8 cellular contexts compared by ENCODE assay signal in genomic region chr11:58286249-58286648, GRCh38. TPM values are rescaled to one million over a fixed set of nuclear protein-coding genes. Genes with fewer than 3 reads are reported as not detected.
DNase-seq lines count a peak whose midpoint lies in the region; ATAC-seq and TF ChIP-seq lines count a peak whose summit lies in the region.

No MANE protein-coding gene starts in this region.

- peak; percentile 80 for ATAC-seq in GM21723 (IDR thresholded peaks at IDR 0.05; ENCODE audit: unreplicated experiment)
- no peak for ATAC-seq in body of pancreas
- peak; percentile 37 for ATAC-seq in memory B cell (ENCODE audit: low read depth)

- no peak overlapping the region for H3K27ac Mint-ChIP-seq in memory B cell

- TF ChIP-seq POLR2A in body of pancreas (IDR thresholded peaks at IDR 0.05) (no peak), prostate gland (IDR thresholded peaks at IDR 0.05) (no peak)

- H3K4me3 Mint-ChIP-seq in memory B cell, result no peak overlapping the region

- H3K9me3 Mint-ChIP-seq in memory B cell, result peaks cover 4% of the 10 kb centered on the region

- intact Hi-C loops in body of pancreas (cut with DNase I) (no loop called here), prostate gland (cut with DNase I) (no loop called here)

- peak in 6 of 7 experiments; percentile 22 to 42 (median 33) for TF ChIP-seq CTCF in body of pancreas (IDR thresholded peaks at IDR 0.05)
- TF ChIP-seq CTCF in prostate gland (IDR thresholded peaks at IDR 0.05), result no peak

- H3K27ac ChIP-seq in body of pancreas (no peak overlapping the region), prostate gland (no peak overlapping the region)

- H3K27me3 Mint-ChIP-seq in memory B cell, result peaks cover 6% of the 10 kb centered on the region

- H3K4me1 ChIP-seq in body of pancreas, result no peaks in the 10 kb centered on the region
- no peaks in the 10 kb centered on the region for H3K4me1 ChIP-seq in prostate gland (replicated peaks)

- DNase-seq in NCI-H82 (lab: John Stamatoyannopoulos, UW) (peak; percentile 34), NCI-H82 treated with DMSO at 0.1 percent for 48 hours (lab: John Stamatoyannopoulos, UW; ENCODE audit: unreplicated experiment) (no peak), M059J (ENCODE audit: low read depth) (peak; percentile 41), body of pancreas (no peak), memory B cell (ENCODE audit: low spot score in 2 of 2) (no peak), NCI-H187 treated with DMSO at 0.1 percent for 48 hours (lab: John Stamatoyannopoulos, UW) (no peak), prostate gland (ENCODE audit: low spot score) (no peak)

- H3K9me3 ChIP-seq in body of pancreas (no peaks in the 10 kb centered on the region), prostate gland (no peaks in the 10 kb centered on the region)

- 20 to 25% methylated on average over 1 of the region's 1 CpG for WGBS in body of pancreas, 2 donors
- WGBS in prostate gland, result 9% methylated on average over 1 of the region's 1 CpG

- H3K36me3 Mint-ChIP-seq in memory B cell, result peaks cover 4% of the 10 kb centered on the region

- H3K27me3 ChIP-seq in body of pancreas, result no peaks in the 10 kb centered on the region
- no peaks in the 10 kb centered on the region for H3K27me3 ChIP-seq in prostate gland (replicated peaks; ENCODE audit: insufficient read depth)

- no peaks in the 10 kb centered on the region for H3K36me3 ChIP-seq in body of pancreas (replicated peaks in 1 of 2; ENCODE audit: insufficient read depth in 1 of 2, low read depth in 2 of 2)
- H3K36me3 ChIP-seq in prostate gland, result no peaks in the 10 kb centered on the region

- no peaks in the 10 kb centered on the region for H3K4me1 Mint-ChIP-seq in memory B cell

- no peak overlapping the region for H3K4me3 ChIP-seq in body of pancreas
- H3K4me3 ChIP-seq in prostate gland, result no peak overlapping the region

RNA-seq across cellular contexts. Expression of gene OR10W1, which starts 18.2 kb away (rescaled TPM):
- not detected in 2 replicates for total RNA-seq in M059J (2014; rRNA removed; shearing (Covaris generic))
- total RNA-seq in body of pancreas (not detected), prostate gland (not detected)

RNA-seq across cellular contexts. Expression of gene OR10Q1, which starts 57.5 kb away (rescaled TPM):
- total RNA-seq in M059J (2014; rRNA removed; shearing (Covaris generic)), result not detected in 2 replicates
- total RNA-seq in body of pancreas, result not detected
- not detected for total RNA-seq in prostate gland

Comparison
In these comparisons a context has a peak if more than half of its experiments do, and no peak if none do; other contexts are left out.
1. DNase-seq: peak in NCI-H82 (single experiment) and M059J (single experiment); none in NCI-H82 treated with DMSO at 0.1 percent for 48 hours (single experiment), body of pancreas (0 of 4), memory B cell (0 of 2), NCI-H187 treated with DMSO at 0.1 percent for 48 hours (single experiment) and prostate gland (single experiment).
2. CTCF ChIP-seq: peak in body of pancreas (6 of 7); none in prostate gland (0 of 4).